30 cellular contexts compared by ENCODE assay signal in genomic region chrX:34063616-34064015, GRCh38.
"Had no signal": no experiment of that assay in that cellular context is flagged by ENCODE, and none has a peak within 500 bp of the region (broad histone marks: within the 10 kb centered on the region; RNA-seq: fewer than 3 reads in every experiment).

No MANE protein-coding gene starts in this region.

- H3K27me3 ChIP-seq: adrenal gland, esophagus squamous epithelium had no signal

- H3K27ac ChIP-seq: adrenal gland, breast epithelium, epithelial cell of prostate, esophagus squamous epithelium, WERI-Rb-1 had no signal

- DNase-seq: activated B cell treated with CpG ODN at 0.5 μM for 24 hours; activated CD4-positive, alpha-beta memory T cell treated with anti-CD3 and anti-CD28 coated beads for 36 hours; activated CD4-positive, alpha-beta T cell treated with anti-CD3 and anti-CD28 coated beads for 48 hours; activated CD4-positive, alpha-beta T cell treated with anti-CD3 and anti-CD28 coated beads, Interleukin-2, amount 50 U/mL, for 1 hour; activated CD8-positive, alpha-beta memory T cell treated with anti-CD3 and anti-CD28 coated beads, Interleukin-2, amount 10 ng/mL, durations not matched to agents 7 days and 5 days; activated CD8-positive, alpha-beta memory T cell treated with anti-CD3 and anti-CD28 coated beads, Interleukin-2, amount 50 U/mL, for 4 hours; activated CD8-positive, alpha-beta T cell treated with anti-CD3 and anti-CD28 coated beads, Interleukin-2, amount 10 ng/mL, durations not matched to agents 7 days and 5 days; activated effector memory CD4-positive, alpha-beta T cell treated with anti-CD3 and anti-CD28 coated beads, Interleukin-2, amount 50 U/mL, for 16 hours; activated naive CD4-positive, alpha-beta T cell treated with anti-CD3 and anti-CD28 coated beads for 36 hours; activated naive CD8-positive, alpha-beta T cell treated with anti-CD3 and anti-CD28 coated beads for 36 hours; activated naive CD8-positive, alpha-beta T cell treated with anti-CD3 and anti-CD28 coated beads, Interleukin-2, amount 50 U/mL, for 24 hours; activated T-cell treated with anti-CD3 and anti-CD28 coated beads, Interleukin-2, amount 50 U/mL, for 1 hour; activated T-cell treated with anti-CD3 and anti-CD28 coated beads, Interleukin-2, amount 50 U/mL, for 48 hours; adrenal gland; amygdala; aorta; cortex of kidney; dermis blood vessel endothelial cell; effector CD4-positive, alpha-beta T cell; effector memory CD8-positive, alpha-beta T cell; esophagus squamous epithelium; head of caudate nucleus; T-helper 1 cell; T-helper 17 cell; T1000; WERI-Rb-1 had no signal

- FAIRE-seq: frontal cortex had no signal

- H3K4me3 ChIP-seq: adrenal gland, breast epithelium, esophagus squamous epithelium had no signal

- ATAC-seq: activated CD4-positive, CD25-positive, alpha-beta regulatory T cell treated with anti-CD3 and anti-CD28 coated beads, Interleukin-2, amount 50 U/mL, for 24 hours; activated CD8-positive, alpha-beta memory T cell treated with anti-CD3 and anti-CD28 coated beads, Interleukin-2, amount 10 ng/mL, durations not matched to agents 7 days and 5 days; activated CD8-positive, alpha-beta T cell treated with anti-CD3 and anti-CD28 coated beads, Interleukin-2, amount 10 ng/mL, durations not matched to agents 7 days and 5 days; activated naive CD8-positive, alpha-beta T cell treated with anti-CD3 and anti-CD28 coated beads, Interleukin-2, amount 50 U/mL, for 24 hours; effector memory CD8-positive, alpha-beta T cell; T-helper 17 cell had no signal

- H3K9me3 ChIP-seq: adrenal gland, breast epithelium, esophagus squamous epithelium had no signal

- H3K4me1 ChIP-seq: adrenal gland, breast epithelium, esophagus squamous epithelium had no signal

- H3K36me3 ChIP-seq: adrenal gland, breast epithelium, esophagus squamous epithelium, WERI-Rb-1 had no signal
